In genomic region chr4:40196724-40197281, GRCh38 we compare ENCODE assay signal across 1 cellular context.
TF ChIP-seq lines count a peak whose summit lies in the region.

Gene RHOH, plus strand, starts transcription at chr4:40197031. Its CDS starts 46,356 bp downstream, at chr4:40243387.

TF ChIP-seq in IMR-90, 13 proteins besides CTCF, POLR2A, EP300 and RAD21 (continued from another document):
- TF ChIP-seq CEBPB (IDR thresholded peaks at IDR 0.05; ENCODE audit: low read depth, low read length) (no peak), ELK1 (IDR thresholded peaks at IDR 0.05; ENCODE audit: borderline replicate concordance, low read depth, low read length) (no peak), FOS (IDR thresholded peaks at IDR 0.05; ENCODE audit: low read depth, low read length) (no peak), CHD1 (IDR thresholded peaks at IDR 0.05; ENCODE audit: low read depth, low read length) (no peak), BHLHE40 (IDR thresholded peaks at IDR 0.05; ENCODE audit: low read depth, low read length) (no peak), RFX5 (IDR thresholded peaks at IDR 0.05; ENCODE audit: low read depth, low read length) (no peak), USF2 (IDR thresholded peaks at IDR 0.05; ENCODE audit: low read depth, low read length) (no peak), MXI1 (IDR thresholded peaks at IDR 0.05; ENCODE audit: borderline replicate concordance, low read depth, low read length) (no peak)
TF ChIP-seq in IMR-90: peak in this region for 0.
